Comparison of ENCODE assay signal across 23 cellular contexts in genomic region chr15:76252249-76252648, GRCh38.
"Had no signal": no experiment of that assay in that cellular context is flagged by ENCODE, and none has a peak within 500 bp of the region (broad histone marks: within the 10 kb centered on the region; RNA-seq: fewer than 3 reads in every experiment).

No MANE protein-coding gene starts in this region.

- H3K9ac ChIP-seq: neural progenitor cell, parathyroid adenoma had no signal

- H3K4me1 Mint-ChIP-seq: nephron; neural progenitor cell; stimulated activated naive B cell treated with anti-CD40 and anti-IgM and Interleukin-4, amounts not matched to agents 10 μg/mL and 1 μg/mL and 100 μg/mL, for 72 hours had no signal

- ATAC-seq: effector memory CD8-positive, alpha-beta T cell; left lobe of liver; naive thymus-derived CD4-positive, alpha-beta T cell; stimulated activated naive B cell treated with anti-CD40 and anti-IgM and Interleukin-4, amounts not matched to agents 10 μg/mL and 1 μg/mL and 100 μg/mL, for 72 hours; upper lobe of right lung had no signal

- H3K27ac Mint-ChIP-seq: naive thymus-derived CD4-positive, alpha-beta T cell; nephron; neural progenitor cell; progenitor cell of endocrine pancreas; stimulated activated naive B cell treated with anti-CD40 and anti-IgM and Interleukin-4, amounts not matched to agents 10 μg/mL and 1 μg/mL and 100 μg/mL, for 72 hours; stimulated activated naive CD8-positive, alpha-beta T cell treated with anti-CD3 and anti-CD28 coated beads, Interleukin-15, Interleukin-2, amounts not matched to agents 100 ng/mL and 50 ng/mL, for 24 hours had no signal

- H3K27me3 ChIP-seq: colonic mucosa, neural progenitor cell, right lobe of liver, tibial nerve, upper lobe of right lung, uterus had no signal

- DNase-seq: colonic mucosa; dermis blood vessel endothelial cell; effector memory CD8-positive, alpha-beta T cell; kidney; mesenchymal stem cell; midbrain; naive thymus-derived CD4-positive, alpha-beta T cell; right lobe of liver; small intestine; stimulated activated CD4-positive, alpha-beta T cell treated with anti-CD3 and anti-CD28 coated beads, Interleukin-15, amount 100 ng/mL, for 24 hours; stimulated activated CD4-positive, alpha-beta T cell treated with anti-CD3 and anti-CD28 coated beads, Interleukin-2, amount 100 ng/mL, for 48 hours; stimulated activated naive B cell treated with anti-CD40 and anti-IgM and Interleukin-4, amounts not matched to agents 10 μg/mL and 1 μg/mL and 100 μg/mL, for 72 hours; upper lobe of right lung; uterus had no signal

- H3K9me3 Mint-ChIP-seq: effector memory CD8-positive, alpha-beta T cell; naive thymus-derived CD4-positive, alpha-beta T cell; neural progenitor cell; stimulated activated naive B cell treated with anti-CD40 and anti-IgM and Interleukin-4, amounts not matched to agents 10 μg/mL and 1 μg/mL and 100 μg/mL, for 72 hours; stimulated activated naive CD8-positive, alpha-beta T cell treated with anti-CD3 and anti-CD28 coated beads, Interleukin-15, Interleukin-2, amounts not matched to agents 100 ng/mL and 50 ng/mL, for 24 hours had no signal

- H3K27ac ChIP-seq: colonic mucosa, neural progenitor cell, parathyroid adenoma, right lobe of liver, thoracic aorta, tibial nerve, upper lobe of right lung, uterus had no signal

- H3K4me3 Mint-ChIP-seq: effector memory CD8-positive, alpha-beta T cell; naive thymus-derived CD4-positive, alpha-beta T cell; nephron; neural progenitor cell; stimulated activated naive B cell treated with anti-CD40 and anti-IgM and Interleukin-4, amounts not matched to agents 10 μg/mL and 1 μg/mL and 100 μg/mL, for 72 hours; stimulated activated naive CD8-positive, alpha-beta T cell treated with anti-CD3 and anti-CD28 coated beads, Interleukin-15, Interleukin-2, amounts not matched to agents 100 ng/mL and 50 ng/mL, for 24 hours had no signal

- H3K4me3 ChIP-seq: colonic mucosa, lung, neural progenitor cell, right lobe of liver, thoracic aorta, tibial nerve, upper lobe of right lung, uterus had no signal

- H3K36me3 ChIP-seq: colonic mucosa, neural progenitor cell, right lobe of liver, thoracic aorta, upper lobe of right lung, uterus had no signal

- H3K9me3 ChIP-seq: colonic mucosa, right lobe of liver, thoracic aorta, upper lobe of right lung, uterus had no signal

- H3K4me1 ChIP-seq: colonic mucosa, parathyroid adenoma, right lobe of liver, tibial nerve, upper lobe of right lung, uterus had no signal

- H3K27me3 Mint-ChIP-seq: effector memory CD8-positive, alpha-beta T cell; naive thymus-derived CD4-positive, alpha-beta T cell; progenitor cell of endocrine pancreas; stimulated activated naive B cell treated with anti-CD40 and anti-IgM and Interleukin-4, amounts not matched to agents 10 μg/mL and 1 μg/mL and 100 μg/mL, for 72 hours; stimulated activated naive CD8-positive, alpha-beta T cell treated with anti-CD3 and anti-CD28 coated beads, Interleukin-15, Interleukin-2, amounts not matched to agents 100 ng/mL and 50 ng/mL, for 24 hours had no signal
